ENCODE assay signal across 7 cellular contexts in the genomic region with DNA sequence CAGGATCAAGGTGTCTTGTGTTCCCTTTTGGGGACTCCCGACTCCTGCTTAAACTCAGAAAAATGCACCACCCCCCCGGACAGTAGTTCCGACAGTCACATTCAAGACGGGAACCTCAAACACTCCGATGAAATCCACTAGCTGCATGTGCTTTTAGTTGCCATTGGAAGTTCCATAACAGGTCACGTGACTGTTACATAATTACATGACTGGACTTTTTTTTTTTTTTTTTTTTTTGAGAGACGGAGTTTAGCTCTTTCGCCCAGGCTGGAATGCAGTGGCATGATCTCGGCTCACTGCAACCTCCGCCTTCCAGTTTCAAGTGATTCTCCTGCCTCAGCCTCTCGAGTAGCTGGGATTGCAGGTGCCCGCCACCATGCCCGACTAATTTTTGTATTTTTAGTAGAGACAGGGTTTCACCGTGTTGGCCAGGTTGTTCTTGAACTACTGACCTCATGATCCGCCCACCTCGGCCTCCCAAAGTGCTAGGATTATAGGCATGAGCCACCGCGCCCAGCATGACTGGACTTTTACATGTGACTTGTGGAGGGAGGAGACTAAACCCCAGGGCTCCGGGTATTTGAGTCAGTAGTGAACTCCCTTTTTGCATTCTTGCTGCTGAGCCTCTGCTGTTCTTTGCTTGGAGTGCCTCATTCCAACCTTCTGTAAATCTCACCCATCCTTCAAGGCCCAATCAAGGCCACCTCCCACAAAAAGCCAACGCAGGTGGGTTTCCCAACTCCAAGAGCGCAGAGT. TPM values are rescaled to one million over a fixed set of nuclear protein-coding genes. Genes with fewer than 3 reads are reported as not detected.
A peak's percentile ranks its signal among the peaks of the same experiment; 100 is the strongest.
DNase-seq lines count a peak whose midpoint lies in the region; ATAC-seq and TF ChIP-seq lines count a peak whose summit lies in the region.
"Not testable (repeated sequence)": the region's sequence is repeated elsewhere in the genome, so short reads cannot be mapped to it uniquely, and the experiment has no call there.

No MANE protein-coding gene starts in this region.

- H3K4me1 ChIP-seq in DOHH2 (ENCODE audit: control insufficient read depth, low read length): peaks cover 20% of the 10 kb centered on the region
- H3K4me1 ChIP-seq in IMR-90 (ENCODE audit: control insufficient read depth, insufficient read depth, low read length): peaks cover 11% of the 10 kb centered on the region

- not testable (repeated sequence) for H4K8ac ChIP-seq in IMR-90 (ENCODE audit: low read depth in 2 of 2, low read length in 2 of 2)

- H2AK5ac ChIP-seq in IMR-90 (ENCODE audit: low read depth, low read length): peak overlapping the region; percentile 56; the same call in 1 of the 2 replicates

- not testable (repeated sequence) for H4K5ac ChIP-seq in IMR-90 (ENCODE audit: low read depth, low read length)

- H3K79me1 ChIP-seq in IMR-90 (ENCODE audit: low read depth in 1 of 2, low read length in 2 of 2): peaks cover 18 to 71% of the 10 kb centered on the region in 2 experiments

- WGBS in IMR-90 (ENCODE audit: extremely low coverage in 2 of 2, insufficient read length in 1 of 2), 2 experiments: 80% methylated on average over 7 of the region's 21 CpGs; no CpG with 5 or more reads in 1 of the 2 experiments

- in situ Hi-C loops in IMR-90 (cut with MboI; ENCODE audit: low sequenced_read_pairs): not testable (repeated sequence)

- dilution Hi-C loops in IMR-90 (cut with HindIII; ENCODE audit: low sequenced_read_pairs, unreplicated experiment): not testable (repeated sequence)

- DNase-seq in IMR-90: peak; percentile 72
- peak; percentile 79 for DNase-seq in RWPE1 (ENCODE audit: low spot score)
- not testable (repeated sequence) for DNase-seq in effector memory CD8-positive, alpha-beta T cell; osteocyte (ENCODE audit: extremely low spot score, unreplicated experiment)
- DNase-seq in iris pigment epithelial cell (ENCODE audit: low read depth): peak; percentile 84

- H3K36me3 ChIP-seq in DOHH2 (ENCODE audit: control insufficient read depth, low read length) (peaks cover 67% of the 10 kb centered on the region), IMR-90 (ENCODE audit: control insufficient read depth, insufficient read depth, low read length) (peaks cover 62% of the 10 kb centered on the region)

- H3K36me3 Mint-ChIP-seq in activated T-helper 17 cell treated with anti-CD3 and anti-CD28 coated beads, Interleukin-2, amount 50 U/mL, for 72 hours (ENCODE audit: low read depth): peaks cover 90% of the 10 kb centered on the region
- peaks cover 63% of the 10 kb centered on the region for H3K36me3 Mint-ChIP-seq in effector memory CD8-positive, alpha-beta T cell (ENCODE audit: insufficient read depth)
- peaks cover 16% of the 10 kb centered on the region for H3K36me3 Mint-ChIP-seq in osteocyte (ENCODE audit: unreplicated experiment)

- H3K18ac ChIP-seq in IMR-90 (ENCODE audit: low read depth, low read length): not testable (repeated sequence)

- not testable (repeated sequence) for H2BK15ac ChIP-seq in IMR-90 (ENCODE audit: low read depth, low read length)

- H2BK120ac ChIP-seq in IMR-90 (ENCODE audit: low read depth, low read length): not testable (repeated sequence)

- not testable (repeated sequence) for H3K56ac ChIP-seq in IMR-90 (ENCODE audit: extremely low read depth, insufficient read depth, low read length)

- not testable (repeated sequence) for H2BK5ac ChIP-seq in IMR-90 (ENCODE audit: low read depth, low read length, poor library complexity, severe bottlenecking)

- H3K9me2 ChIP-seq in DOHH2 (replicated peaks; ENCODE audit: control insufficient read depth, low read length): not testable (repeated sequence)

- BruUV-seq in IMR-90 (replicated peaks; lab: Mats Ljungman, UMichigan): not testable (repeated sequence)

- not testable (repeated sequence) for H3K9me3 Mint-ChIP-seq in activated T-helper 17 cell treated with anti-CD3 and anti-CD28 coated beads, Interleukin-2, amount 50 U/mL, for 72 hours; effector memory CD8-positive, alpha-beta T cell; osteocyte (ENCODE audit: unreplicated experiment)

- not testable (repeated sequence) for TF ChIP-seq RAD21 in IMR-90 (IDR thresholded peaks at IDR 0.05; ENCODE audit: low read length)

- CTCF ChIA-PET in IMR-90 (lab: Yijun Ruan, JAX): not testable (repeated sequence)
- CTCF ChIA-PET in RWPE1 (lab: Yijun Ruan, JAX): interaction anchor here (0.6 to 0.7 kb wide), 2 partner anchors 204 to 577 kb away, joined by 3 to 5 read pairs; a partner anchor contains a TSS

- H2AFZ ChIP-seq in IMR-90 (replicated peaks; ENCODE audit: low read length, poor library complexity): not testable (repeated sequence)

- H3K9ac ChIP-seq in IMR-90 (ENCODE audit: low read depth, low read length): 0 out of 2 replicates have a peak overlapping the region, but pooled peaks have one; percentile 86

- H3K4me2 ChIP-seq in DOHH2 (ENCODE audit: low read length) (peak overlapping the region; percentile 96), IMR-90 (ENCODE audit: low read depth, low read length) (peak overlapping the region; percentile 95)

- not testable (repeated sequence) for H3K4me1 Mint-ChIP-seq in activated T-helper 17 cell treated with anti-CD3 and anti-CD28 coated beads, Interleukin-2, amount 50 U/mL, for 72 hours
- peaks cover 23 to 24% of the 10 kb centered on the region in 2 donors for H3K4me1 Mint-ChIP-seq in effector memory CD8-positive, alpha-beta T cell (ENCODE audit: low read depth in 2 of 2)
- H3K4me1 Mint-ChIP-seq in osteocyte (ENCODE audit: unreplicated experiment): peaks cover 12% of the 10 kb centered on the region

- intact Hi-C loops in IMR-90 (cut with micrococcal nuclease): not testable (repeated sequence)

- peak overlapping the region; percentile 83 for H2AK9ac ChIP-seq in IMR-90 (replicated peaks; ENCODE audit: low read depth, low read length, poor library complexity)

- peak overlapping the region; percentile 84 for H3K4me3 ChIP-seq in DOHH2 (ENCODE audit: low read length)
- peak overlapping the region; percentile 98; the same call in 1 of the 2 replicates for H3K4me3 ChIP-seq in IMR-90 (ENCODE audit: insufficient read depth, low read depth, low read length)

- peak overlapping the region; percentile 13; the same call in 1 of the 2 replicates for H3K14ac ChIP-seq in IMR-90 (replicated peaks; ENCODE audit: low read depth, low read length)

- H3K27me3 Mint-ChIP-seq in activated T-helper 17 cell treated with anti-CD3 and anti-CD28 coated beads, Interleukin-2, amount 50 U/mL, for 72 hours; effector memory CD8-positive, alpha-beta T cell; osteocyte (ENCODE audit: unreplicated experiment): not testable (repeated sequence)

- not testable (repeated sequence) for H4K91ac ChIP-seq in IMR-90 (ENCODE audit: insufficient read depth, low read depth, low read length)

- H3K4me3 Mint-ChIP-seq in activated T-helper 17 cell treated with anti-CD3 and anti-CD28 coated beads, Interleukin-2, amount 50 U/mL, for 72 hours: peak overlapping the region; percentile 84
- H3K4me3 Mint-ChIP-seq in effector memory CD8-positive, alpha-beta T cell: peak overlapping the region; percentile 85 to 90
- H3K4me3 Mint-ChIP-seq in osteocyte (ENCODE audit: unreplicated experiment): peak overlapping the region; percentile 70

- peak overlapping the region; percentile 86; the same call in 1 of the 2 replicates for H3K23ac ChIP-seq in IMR-90 (ENCODE audit: low read depth, low read length)

- not testable (repeated sequence) for H3K27ac ChIP-seq in DOHH2 (ENCODE audit: low read depth, low read length); IMR-90 (ENCODE audit: insufficient read depth, low read length)
- H3K27ac ChIP-seq in RWPE1: peak overlapping the region; percentile 98

- ATAC-seq in IMR-90 (ENCODE audit: low read depth): peak; percentile 33
- not testable (repeated sequence) for ATAC-seq in activated T-helper 17 cell treated with anti-CD3 and anti-CD28 coated beads, Interleukin-2, amount 50 U/mL, for 72 hours (replicated peaks); effector memory CD8-positive, alpha-beta T cell (replicated peaks)

- not testable (repeated sequence) for H3K9me3 ChIP-seq in DOHH2 (ENCODE audit: control insufficient read depth, insufficient read depth, low read length); IMR-90 (ENCODE audit: control insufficient read depth, insufficient read depth, low read length)

- TF ChIP-seq POLR2A in IMR-90 (IDR thresholded peaks at IDR 0.05; ENCODE audit: low read depth, low read length): peak; percentile 77

- POLR2A ChIA-PET in IMR-90 (lab: Charles Lee; ENCODE audit: unreplicated experiment): not testable (repeated sequence)
- POLR2A ChIA-PET in RWPE1 (lab: Yijun Ruan, JAX; ENCODE audit: low non-redundant PET): interaction anchor here (0.7 to 1.1 kb wide), 2 partner anchors 10 to 79 kb away, joined by 3 to 10 read pairs; no protein-coding TSS in a partner anchor

- H3K4ac ChIP-seq in IMR-90 (ENCODE audit: low read depth, low read length): 0 out of 2 replicates have a peak overlapping the region, but pooled peaks have one; percentile 22

- H3K9me1 ChIP-seq in IMR-90 (ENCODE audit: insufficient read depth, low read length): peaks cover 16% of the 10 kb centered on the region

- peaks cover 48% of the 10 kb centered on the region for H3K79me2 ChIP-seq in DOHH2 (ENCODE audit: control insufficient read depth, low read length)

- not testable (repeated sequence) for TF ChIP-seq CTCF in DOHH2 (IDR thresholded peaks at IDR 0.05; ENCODE audit: low read depth, low read length, poor library complexity, severe bottlenecking); IMR-90 (conservative IDR thresholded peaks at IDR 0.05; ENCODE audit: low read depth, low read length); RWPE1 (conservative IDR thresholded peaks at IDR 0.05; ENCODE audit: low read depth); osteocyte (IDR thresholded peaks at IDR 0.05)

- not testable (repeated sequence) for H2BK20ac ChIP-seq in IMR-90 (ENCODE audit: low read depth, low read length)

- peaks cover 23% of the 10 kb centered on the region; the same call in 1 of the 2 replicates for H4K20me1 ChIP-seq in DOHH2 (ENCODE audit: control insufficient read depth, insufficient read depth, low read depth, low read length)
- peaks cover 68% of the 10 kb centered on the region for H4K20me1 ChIP-seq in IMR-90 (ENCODE audit: insufficient read depth, low read length)

- not testable (repeated sequence) for H3K27me3 ChIP-seq in DOHH2 (ENCODE audit: control insufficient read depth, low read length); IMR-90 (ENCODE audit: control insufficient read depth, insufficient read depth, low read length)

- peak overlapping the region; percentile 28 for H3K27ac Mint-ChIP-seq in activated T-helper 17 cell treated with anti-CD3 and anti-CD28 coated beads, Interleukin-2, amount 50 U/mL, for 72 hours
- H3K27ac Mint-ChIP-seq in effector memory CD8-positive, alpha-beta T cell: peak overlapping the region in 1 of 2 donors; percentile 86
- H3K27ac Mint-ChIP-seq in osteocyte (ENCODE audit: unreplicated experiment): peak overlapping the region; percentile 50

- peaks cover 11% of the 10 kb centered on the region for H3F3A ChIP-seq in DOHH2 (ENCODE audit: control insufficient read depth, insufficient read depth)

RNA-seq across cellular contexts. Expression of a gene that starts 1.6 kb away (rescaled TPM):
- total RNA-seq in IMR-90 (2012; rRNA removed) (13.9 and 14.5 TPM in 2 replicates), osteocyte (18.8 and 20.9 TPM in 2 replicates)
- polyA plus RNA-seq in IMR-90 (2012; rRNA removed): 19.8 and 20.5 TPM in 2 replicates
- polyA plus RNA-seq in IMR-90 (2012; cell fraction: cytosol; rRNA removed): 8.3 and 10.9 TPM in 2 replicates
- polyA plus RNA-seq in IMR-90 (2012; cell fraction: nucleus; rRNA removed; ENCODE audit: low replicate concordance): 74.8 and 246 TPM in 2 replicates
- total RNA-seq in activated T-helper 17 cell treated with anti-CD3 and anti-CD28 coated beads, Interleukin-2, amount 50 U/mL, for 72 hours: 10 to 100 TPM; 41.3 to 47.5 TPM

RNA-seq across cellular contexts. Expression of a gene that starts 5.2 kb away (rescaled TPM):
- total RNA-seq in IMR-90 (2012; rRNA removed) (31.9 and 37.3 TPM in 2 replicates), osteocyte (33.2 and 38.0 TPM in 2 replicates)
- polyA plus RNA-seq in IMR-90 (2012; rRNA removed): 38.5 and 43.0 TPM in 2 replicates
- polyA plus RNA-seq in IMR-90 (2012; cell fraction: cytosol; rRNA removed): 21.7 and 31.1 TPM in 2 replicates
- polyA plus RNA-seq in IMR-90 (2012; cell fraction: nucleus; rRNA removed; ENCODE audit: low replicate concordance): 47.8 and 104 TPM in 2 replicates
- total RNA-seq in activated T-helper 17 cell treated with anti-CD3 and anti-CD28 coated beads, Interleukin-2, amount 50 U/mL, for 72 hours: 10 to 100 TPM; 10.1 to 26.8 TPM

RNA-seq across cellular contexts. Expression of a gene that starts 11.1 kb away (rescaled TPM):
- 6.1 and 6.4 TPM in 2 replicates for total RNA-seq in IMR-90 (2012; rRNA removed)
- 14.3 and 15.4 TPM in 2 replicates for polyA plus RNA-seq in IMR-90 (2012; rRNA removed)
- polyA plus RNA-seq in IMR-90 (2012; cell fraction: cytosol; rRNA removed): 12.4 and 15.1 TPM in 2 replicates
- 82.7 and 90.6 TPM in 2 replicates for polyA plus RNA-seq in IMR-90 (2012; cell fraction: nucleus; rRNA removed; ENCODE audit: low replicate concordance)
- total RNA-seq in activated T-helper 17 cell treated with anti-CD3 and anti-CD28 coated beads, Interleukin-2, amount 50 U/mL, for 72 hours: 10 to 100 TPM; 28.9 to 32.6 TPM
- total RNA-seq in osteocyte: 34.7 and 35.6 TPM in 2 replicates

RNA-seq across cellular contexts. Expression of a gene that starts 14.4 kb away (rescaled TPM):
- under 0.01 TPM in 1 of 2 replicates, not detected in the other for total RNA-seq in IMR-90 (2012; rRNA removed)
- polyA plus RNA-seq in IMR-90 (2012; rRNA removed): 0.51 and 1.2 TPM in 2 replicates
- polyA plus RNA-seq in IMR-90 (2012; cell fraction: cytosol; rRNA removed): 6.3 and 8.4 TPM in 2 replicates
- 0.63 and 1.9 TPM in 2 replicates for polyA plus RNA-seq in IMR-90 (2012; cell fraction: nucleus; rRNA removed; ENCODE audit: low replicate concordance)
- under 1 TPM; 0.17 to 0.53 TPM for total RNA-seq in activated T-helper 17 cell treated with anti-CD3 and anti-CD28 coated beads, Interleukin-2, amount 50 U/mL, for 72 hours
- 0.56 and 0.68 TPM in 2 replicates for total RNA-seq in osteocyte

RNA-seq across cellular contexts. Expression of a gene that starts 20.7 kb away (rescaled TPM):
- total RNA-seq in IMR-90 (2012; rRNA removed): 95.0 and 115 TPM in 2 replicates
- 177 and 181 TPM in 2 replicates for polyA plus RNA-seq in IMR-90 (2012; rRNA removed)
- polyA plus RNA-seq in IMR-90 (2012; cell fraction: cytosol; rRNA removed): 73.1 and 242 TPM in 2 replicates
- polyA plus RNA-seq in IMR-90 (2012; cell fraction: nucleus; rRNA removed; ENCODE audit: low replicate concordance): 94.9 and 231 TPM in 2 replicates
- total RNA-seq in activated T-helper 17 cell treated with anti-CD3 and anti-CD28 coated beads, Interleukin-2, amount 50 U/mL, for 72 hours: 10 to 100 TPM; 25.1 to 40.6 TPM
- 123 and 128 TPM in 2 replicates for total RNA-seq in osteocyte
